Comparison of ENCODE assay signal across 1 cellular context in genomic region chr3:187978433-187979011, GRCh38.
TF ChIP-seq lines count a peak whose summit lies in the region.

No MANE protein-coding gene starts in this region.

TF ChIP-seq in WTC11, 78 proteins besides CTCF, POLR2A, EP300 and RAD21 (continued from another document):
- no peak for TF ChIP-seq MYBL2 (CRISPR knock-in tag; IDR thresholded peaks at IDR 0.05)
- TF ChIP-seq, protein P1, sequence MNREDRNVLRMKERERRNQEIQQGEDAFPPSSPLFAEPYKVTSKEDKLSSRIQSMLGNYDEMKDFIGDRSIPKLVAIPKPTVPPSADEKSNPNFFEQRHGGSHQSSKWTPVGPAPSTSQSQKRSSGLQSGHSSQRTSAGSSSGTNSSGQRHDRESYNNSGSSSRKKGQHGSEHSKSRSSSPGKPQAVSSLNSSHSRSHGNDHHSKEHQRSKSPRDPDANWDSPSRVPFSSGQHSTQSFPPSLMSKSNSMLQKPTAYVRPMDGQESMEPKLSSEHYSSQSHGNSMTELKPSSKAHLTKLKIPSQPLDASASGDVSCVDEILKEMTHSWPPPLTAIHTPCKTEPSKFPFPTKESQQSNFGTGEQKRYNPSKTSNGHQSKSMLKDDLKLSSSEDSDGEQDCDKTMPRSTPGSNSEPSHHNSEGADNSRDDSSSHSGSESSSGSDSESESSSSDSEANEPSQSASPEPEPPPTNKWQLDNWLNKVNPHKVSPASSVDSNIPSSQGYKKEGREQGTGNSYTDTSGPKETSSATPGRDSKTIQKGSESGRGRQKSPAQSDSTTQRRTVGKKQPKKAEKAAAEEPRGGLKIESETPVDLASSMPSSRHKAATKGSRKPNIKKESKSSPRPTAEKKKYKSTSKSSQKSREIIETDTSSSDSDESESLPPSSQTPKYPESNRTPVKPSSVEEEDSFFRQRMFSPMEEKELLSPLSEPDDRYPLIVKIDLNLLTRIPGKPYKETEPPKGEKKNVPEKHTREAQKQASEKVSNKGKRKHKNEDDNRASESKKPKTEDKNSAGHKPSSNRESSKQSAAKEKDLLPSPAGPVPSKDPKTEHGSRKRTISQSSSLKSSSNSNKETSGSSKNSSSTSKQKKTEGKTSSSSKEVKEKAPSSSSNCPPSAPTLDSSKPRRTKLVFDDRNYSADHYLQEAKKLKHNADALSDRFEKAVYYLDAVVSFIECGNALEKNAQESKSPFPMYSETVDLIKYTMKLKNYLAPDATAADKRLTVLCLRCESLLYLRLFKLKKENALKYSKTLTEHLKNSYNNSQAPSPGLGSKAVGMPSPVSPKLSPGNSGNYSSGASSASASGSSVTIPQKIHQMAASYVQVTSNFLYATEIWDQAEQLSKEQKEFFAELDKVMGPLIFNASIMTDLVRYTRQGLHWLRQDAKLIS (CRISPR knock-in tag; IDR thresholded peaks at IDR 0.05; ENCODE audit: borderline replicate concordance), result no peak
